In genomic region chr10:17474595-17474994, GRCh38 we compare ENCODE assay signal across 2 cellular contexts.
TF ChIP-seq lines count a peak whose summit lies in the region.

No MANE protein-coding gene starts in this region.

TF ChIP-seq in HEK293, 187 proteins besides CTCF, POLR2A, EP300 and RAD21:
- TF ChIP-seq PRDM10 (tag by site-specific recombination; IDR thresholded peaks at IDR 0.05) (no peak), ZNF654 (tag by site-specific recombination; IDR thresholded peaks at IDR 0.05; ENCODE audit: low read depth) (peak; percentile 54), ZBTB17 (tag by site-specific recombination; IDR thresholded peaks at IDR 0.05) (peak; percentile 47; the same call in 1 of the 2 replicates), GLIS1 (tag by site-specific recombination; IDR thresholded peaks at IDR 0.05) (peak; percentile 31; the same call in 1 of the 2 replicates)

TF ChIP-seq in SK-N-SH, 30 proteins besides CTCF, POLR2A, EP300 and RAD21 (continued from another document):
- TF ChIP-seq SMC3 (IDR thresholded peaks at IDR 0.05; ENCODE audit: low read depth, low read length) (no peak), RCOR1 (IDR thresholded peaks at IDR 0.05; ENCODE audit: low read length) (no peak), GATA2 (CRISPR knock-in tag; IDR thresholded peaks at IDR 0.05) (no peak), RFX5 (IDR thresholded peaks at IDR 0.05; ENCODE audit: low read length) (no peak), TAF1 (IDR thresholded peaks at IDR 0.05; ENCODE audit: borderline replicate concordance, low read depth, low read length) (no peak), GABPA (IDR thresholded peaks at IDR 0.05; ENCODE audit: low read depth) (no peak)
- TF ChIP-seq, protein P1, sequence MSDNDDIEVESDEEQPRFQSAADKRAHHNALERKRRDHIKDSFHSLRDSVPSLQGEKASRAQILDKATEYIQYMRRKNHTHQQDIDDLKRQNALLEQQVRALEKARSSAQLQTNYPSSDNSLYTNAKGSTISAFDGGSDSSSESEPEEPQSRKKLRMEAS (IDR thresholded peaks at IDR 0.05; ENCODE audit: low read depth) = no peak
